9 cellular contexts compared by ENCODE assay signal in genomic region chr3:177574232-177574856, GRCh38.
DNase-seq lines count a peak whose midpoint lies in the region; ATAC-seq and TF ChIP-seq lines count a peak whose summit lies in the region.
"Had no signal": no experiment of that assay in that cellular context is flagged by ENCODE, and none has a peak within 500 bp of the region (broad histone marks: within the 10 kb centered on the region; RNA-seq: fewer than 3 reads in every experiment).

No MANE protein-coding gene starts in this region.

- ATAC-seq in lung (ENCODE audit: insufficient read depth, low FRiP score), result peak; percentile 80
- ATAC-seq in stimulated activated naive CD8-positive, alpha-beta T cell treated with anti-CD3 and anti-CD28 coated beads, Interleukin-15, amount 100 ng/mL, for 72 hours, result no peak
- no peak for ATAC-seq in HG03439 (IDR thresholded peaks at IDR 0.05; ENCODE audit: unreplicated experiment)

- TF ChIP-seq CTCF in choroid plexus epithelial cell (conservative IDR thresholded peaks at IDR 0.05; ENCODE audit: low read depth, low read length) (no peak), lung (IDR thresholded peaks at IDR 0.05; ENCODE audit: control extremely low read depth, extremely low read depth) (no peak)

- H3K9me3 ChIP-seq in lung (ENCODE audit: control insufficient read depth in 2 of 2, insufficient read depth in 1 of 2, low read length in 1 of 2), result no peaks in the 10 kb centered on the region

- peaks cover 0 to 5% of the 10 kb centered on the region in 2 donors for H3K4me1 ChIP-seq in lung (ENCODE audit: control insufficient read depth in 2 of 2, insufficient read depth in 2 of 2, low read length in 2 of 2)

- peaks cover 0 to 10% of the 10 kb centered on the region in 2 donors for H3K9me3 Mint-ChIP-seq in stimulated activated naive CD8-positive, alpha-beta T cell treated with anti-CD3 and anti-CD28 coated beads, Interleukin-15, amount 100 ng/mL, for 72 hours
- H3K9me3 Mint-ChIP-seq in activated T-helper 1 cell treated with anti-CD3 and anti-CD28 coated beads, Interleukin-12 subunit alpha, Interleukin-12 subunit beta, Interleukin-2, Interleukin-4 antibody, amounts not matched to agents 30 ng/mL and 10 ng/mL and 1 ng/mL, durations not matched to agents 14 hours and 24 hours and 36 hours, result peaks cover 3% of the 10 kb centered on the region
- H3K9me3 Mint-ChIP-seq: activated B cell treated with CpG ODN at 0.5 μM for 24 hours had no signal

- no peak overlapping the region for H3K4me3 Mint-ChIP-seq in stimulated activated naive CD8-positive, alpha-beta T cell treated with anti-CD3 and anti-CD28 coated beads, Interleukin-15, amount 100 ng/mL, for 72 hours
- no peak overlapping the region for H3K4me3 Mint-ChIP-seq in activated T-helper 1 cell treated with anti-CD3 and anti-CD28 coated beads, Interleukin-12 subunit alpha, Interleukin-12 subunit beta, Interleukin-2, Interleukin-4 antibody, amounts not matched to agents 30 ng/mL and 10 ng/mL and 1 ng/mL, durations not matched to agents 14 hours and 24 hours and 36 hours
- H3K4me3 Mint-ChIP-seq: activated B cell treated with CpG ODN at 0.5 μM for 24 hours had no signal

- no peaks in the 10 kb centered on the region for H3K27me3 Mint-ChIP-seq in stimulated activated naive CD8-positive, alpha-beta T cell treated with anti-CD3 and anti-CD28 coated beads, Interleukin-15, amount 100 ng/mL, for 72 hours
- no peaks in the 10 kb centered on the region for H3K27me3 Mint-ChIP-seq in activated T-helper 1 cell treated with anti-CD3 and anti-CD28 coated beads, Interleukin-12 subunit alpha, Interleukin-12 subunit beta, Interleukin-2, Interleukin-4 antibody, amounts not matched to agents 30 ng/mL and 10 ng/mL and 1 ng/mL, durations not matched to agents 14 hours and 24 hours and 36 hours (ENCODE audit: insufficient read depth)
- H3K27me3 Mint-ChIP-seq: activated B cell treated with CpG ODN at 0.5 μM for 24 hours had no signal

- no peaks in the 10 kb centered on the region for H3K36me3 ChIP-seq in lung (ENCODE audit: control insufficient read depth in 2 of 2, insufficient read depth in 2 of 2, low read length in 2 of 2)

- intact Hi-C loops in activated T-helper 1 cell treated with anti-CD3 and anti-CD28 coated beads, Interleukin-12 subunit alpha, Interleukin-12 subunit beta, Interleukin-2, Interleukin-4 antibody, amounts not matched to agents 30 ng/mL and 10 ng/mL and 1 ng/mL, durations not matched to agents 14 hours and 24 hours and 36 hours (cut with micrococcal nuclease), result no loop called here

- H3K4me3 ChIP-seq in choroid plexus epithelial cell (ENCODE audit: low read depth, low read length) (no peak overlapping the region), lung (no peak overlapping the region)

- peaks cover 2% of the 10 kb centered on the region for H3K36me3 Mint-ChIP-seq in activated T-helper 1 cell treated with anti-CD3 and anti-CD28 coated beads, Interleukin-12 subunit alpha, Interleukin-12 subunit beta, Interleukin-2, Interleukin-4 antibody, amounts not matched to agents 30 ng/mL and 10 ng/mL and 1 ng/mL, durations not matched to agents 14 hours and 24 hours and 36 hours (ENCODE audit: low read depth)

- no peak overlapping the region for H3K27ac ChIP-seq in lung (ENCODE audit: low read depth in 1 of 2, low read length in 1 of 2)

- WGBS in lung, 2 donors, result 67 to 73% methylated on average over 7 of the region's 7 CpGs

- H3K27me3 ChIP-seq in lung (ENCODE audit: control insufficient read depth, insufficient read depth), result no peaks in the 10 kb centered on the region

- H3K4me1 Mint-ChIP-seq in stimulated activated naive CD8-positive, alpha-beta T cell treated with anti-CD3 and anti-CD28 coated beads, Interleukin-15, amount 100 ng/mL, for 72 hours, result no peaks in the 10 kb centered on the region
- no peaks in the 10 kb centered on the region for H3K4me1 Mint-ChIP-seq in activated T-helper 1 cell treated with anti-CD3 and anti-CD28 coated beads, Interleukin-12 subunit alpha, Interleukin-12 subunit beta, Interleukin-2, Interleukin-4 antibody, amounts not matched to agents 30 ng/mL and 10 ng/mL and 1 ng/mL, durations not matched to agents 14 hours and 24 hours and 36 hours (ENCODE audit: low read depth)

- H3K27ac Mint-ChIP-seq in stimulated activated naive CD8-positive, alpha-beta T cell treated with anti-CD3 and anti-CD28 coated beads, Interleukin-15, amount 100 ng/mL, for 72 hours, result no peak overlapping the region
- H3K27ac Mint-ChIP-seq in activated T-helper 1 cell treated with anti-CD3 and anti-CD28 coated beads, Interleukin-12 subunit alpha, Interleukin-12 subunit beta, Interleukin-2, Interleukin-4 antibody, amounts not matched to agents 30 ng/mL and 10 ng/mL and 1 ng/mL, durations not matched to agents 14 hours and 24 hours and 36 hours, result no peak overlapping the region
- H3K27ac Mint-ChIP-seq: activated B cell treated with CpG ODN at 0.5 μM for 24 hours had no signal

- peak; percentile 34 for DNase-seq in AG20443 (ENCODE audit: low spot score)
- peak; percentile 7 for DNase-seq in NCI-H187 treated with DMSO at 0.1 percent for 48 hours (lab: John Stamatoyannopoulos, UW)
- DNase-seq in choroid plexus epithelial cell (ENCODE audit: low read depth), result peak; percentile 97
- peak; percentile 60 for DNase-seq in lung (ENCODE audit: low spot score)
- DNase-seq in stimulated activated naive CD8-positive, alpha-beta T cell treated with anti-CD3 and anti-CD28 coated beads, Interleukin-15, amount 100 ng/mL, for 72 hours, result no peak
- DNase-seq in dermis blood vessel endothelial cell, result no peak
- DNase-seq in activated T-helper 1 cell treated with anti-CD3 and anti-CD28 coated beads, Interleukin-12 subunit alpha, Interleukin-12 subunit beta, Interleukin-2, Interleukin-4 antibody, amounts not matched to agents 30 ng/mL and 10 ng/mL and 1 ng/mL, durations not matched to agents 14 hours and 24 hours and 36 hours (ENCODE audit: low spot score), result no peak
- DNase-seq: activated B cell treated with CpG ODN at 0.5 μM for 24 hours had no signal

Comparison
In these comparisons a context has a peak if more than half of its experiments do, and no peak if none do; other contexts are left out.
1. DNase-seq: peak in AG20443 (single experiment), NCI-H187 treated with DMSO at 0.1 percent for 48 hours (single experiment), choroid plexus epithelial cell (single experiment) and lung (single experiment); none in stimulated activated naive CD8-positive, alpha-beta T cell treated with anti-CD3 and anti-CD28 coated beads, Interleukin-15, amount 100 ng/mL, for 72 hours (0 of 2), dermis blood vessel endothelial cell (single experiment) and activated T-helper 1 cell treated with anti-CD3 and anti-CD28 coated beads, Interleukin-12 subunit alpha, Interleukin-12 subunit beta, Interleukin-2, Interleukin-4 antibody, amounts not matched to agents 30 ng/mL and 10 ng/mL and 1 ng/mL, durations not matched to agents 14 hours and 24 hours and 36 hours (single experiment).